ENCODE assay signal across 8 cellular contexts in genomic region chr2:96209011-96209728, GRCh38. TPM values are rescaled to one million over a fixed set of nuclear protein-coding genes. Genes with fewer than 3 reads are reported as not detected.
A peak's percentile ranks its signal among the peaks of the same experiment; 100 is the strongest.
DNase-seq lines count a peak whose midpoint lies in the region; ATAC-seq and TF ChIP-seq lines count a peak whose summit lies in the region.

No MANE protein-coding gene starts in this region.

- peaks cover 25% of the 10 kb centered on the region for H3K4me1 ChIP-seq in iPS-18a (ENCODE audit: control insufficient read depth, low read depth, low read length)

- H3K27ac ChIP-seq in iPS-18a (ENCODE audit: low read length), result peak overlapping the region; percentile 68

- intact Hi-C loops in activated CD8-positive, alpha-beta T cell treated with anti-CD3 and anti-CD28 coated beads for 36 hours (cut with micrococcal nuclease), result no loop called here

- H3K36me3 Mint-ChIP-seq in activated CD8-positive, alpha-beta T cell treated with anti-CD3 and anti-CD28 coated beads for 36 hours (ENCODE audit: low read depth), result peaks cover 30% of the 10 kb centered on the region
- H3K36me3 Mint-ChIP-seq in stimulated activated naive B cell treated with anti-CD40 and anti-IgM and Interleukin-4, amounts not matched to agents 10 μg/mL and 1 μg/mL and 100 μg/mL, for 72 hours, result peaks cover 21 to 36% of the 10 kb centered on the region in 2 donors

- H3K27me3 Mint-ChIP-seq in activated CD8-positive, alpha-beta T cell treated with anti-CD3 and anti-CD28 coated beads for 36 hours, result no peaks in the 10 kb centered on the region
- no peaks in the 10 kb centered on the region for H3K27me3 Mint-ChIP-seq in stimulated activated naive B cell treated with anti-CD40 and anti-IgM and Interleukin-4, amounts not matched to agents 10 μg/mL and 1 μg/mL and 100 μg/mL, for 72 hours

- peak overlapping the region; percentile 89 for H3K4me3 Mint-ChIP-seq in activated CD8-positive, alpha-beta T cell treated with anti-CD3 and anti-CD28 coated beads for 36 hours
- H3K4me3 Mint-ChIP-seq in stimulated activated naive B cell treated with anti-CD40 and anti-IgM and Interleukin-4, amounts not matched to agents 10 μg/mL and 1 μg/mL and 100 μg/mL, for 72 hours, result peak overlapping the region; percentile 91 to 95

- ATAC-seq in activated CD8-positive, alpha-beta T cell treated with anti-CD3 and anti-CD28 coated beads for 36 hours, result no peak
- ATAC-seq in stimulated activated naive B cell treated with anti-CD40 and anti-IgM and Interleukin-4, amounts not matched to agents 10 μg/mL and 1 μg/mL and 100 μg/mL, for 72 hours (replicated peaks), result no peak
- no peak for ATAC-seq in HG03045 (IDR thresholded peaks at IDR 0.05; ENCODE audit: unreplicated experiment)
- ATAC-seq in GM19395 (IDR thresholded peaks at IDR 0.05; ENCODE audit: unreplicated experiment), result no peak

- TF ChIP-seq CTCF in activated CD8-positive, alpha-beta T cell treated with anti-CD3 and anti-CD28 coated beads for 36 hours (IDR thresholded peaks at IDR 0.05), result no peak

- CTCF ChIA-PET in activated CD8-positive, alpha-beta T cell treated with anti-CD3 and anti-CD28 coated beads for 36 hours (lab: Charles Lee), result interaction anchor here (0.7 to 1.5 kb wide), 5 partner anchors 18 to 216 kb away, joined by 3 to 12 read pairs (median 4); partner anchors contain the start of genes CIAO1 and TMEM127

- no peaks in the 10 kb centered on the region for H3K27me3 ChIP-seq in iPS-18a (ENCODE audit: control insufficient read depth, insufficient read depth, low read length)

- no peaks in the 10 kb centered on the region for H3K9me3 ChIP-seq in iPS-18a (ENCODE audit: control insufficient read depth, low read depth, low read length)

- no peaks in the 10 kb centered on the region for H3K9me3 Mint-ChIP-seq in activated CD8-positive, alpha-beta T cell treated with anti-CD3 and anti-CD28 coated beads for 36 hours
- no peaks in the 10 kb centered on the region for H3K9me3 Mint-ChIP-seq in stimulated activated naive B cell treated with anti-CD40 and anti-IgM and Interleukin-4, amounts not matched to agents 10 μg/mL and 1 μg/mL and 100 μg/mL, for 72 hours

- peak overlapping the region; percentile 91 for H3K27ac Mint-ChIP-seq in activated CD8-positive, alpha-beta T cell treated with anti-CD3 and anti-CD28 coated beads for 36 hours
- peak overlapping the region; percentile 96 for H3K27ac Mint-ChIP-seq in stimulated activated naive B cell treated with anti-CD40 and anti-IgM and Interleukin-4, amounts not matched to agents 10 μg/mL and 1 μg/mL and 100 μg/mL, for 72 hours

- DNase-seq in NCI-H1092 treated with DMSO at 0.1 percent for 48 hours (lab: John Stamatoyannopoulos, UW) (peak; percentile 16), NCI-H1092 (lab: John Stamatoyannopoulos, UW) (no peak), NCI-H2227 treated with DMSO at 0.1 percent for 48 hours (lab: John Stamatoyannopoulos, UW) (no peak)
- no peak for DNase-seq in activated CD8-positive, alpha-beta T cell treated with anti-CD3 and anti-CD28 coated beads for 36 hours
- no peak for DNase-seq in stimulated activated naive B cell treated with anti-CD40 and anti-IgM and Interleukin-4, amounts not matched to agents 10 μg/mL and 1 μg/mL and 100 μg/mL, for 72 hours

- POLR2A ChIA-PET in activated CD8-positive, alpha-beta T cell treated with anti-CD3 and anti-CD28 coated beads for 36 hours (lab: Charles Lee), result interaction anchor here (0.6 to 2.4 kb wide), 31 partner anchors 7 to 324 kb away, joined by 3 to 13 read pairs (median 5); partner anchors contain the start of genes ASTL and CIAO1

- peaks cover 4% of the 10 kb centered on the region for H3K36me3 ChIP-seq in iPS-18a (ENCODE audit: control insufficient read depth, low read depth, low read length)

- peak overlapping the region; percentile 83 for H3K9ac ChIP-seq in iPS-18a (ENCODE audit: low read length)

- peak overlapping the region; percentile 96 for H3K4me3 ChIP-seq in iPS-18a (ENCODE audit: low read length)

- H3K4me1 Mint-ChIP-seq in activated CD8-positive, alpha-beta T cell treated with anti-CD3 and anti-CD28 coated beads for 36 hours (ENCODE audit: low read depth), result peaks cover 37% of the 10 kb centered on the region
- peaks cover 23 to 46% of the 10 kb centered on the region in 2 donors for H3K4me1 Mint-ChIP-seq in stimulated activated naive B cell treated with anti-CD40 and anti-IgM and Interleukin-4, amounts not matched to agents 10 μg/mL and 1 μg/mL and 100 μg/mL, for 72 hours

RNA-seq across cellular contexts. Expression of gene STARD7, which starts 0.5 kb away (rescaled TPM):
- 100 to 1,000 TPM; 145 to 149 TPM for total RNA-seq in activated CD8-positive, alpha-beta T cell treated with anti-CD3 and anti-CD28 coated beads for 36 hours

RNA-seq across cellular contexts. Expression of gene TMEM127, which starts 56.6 kb away (rescaled TPM):
- 10 to 100 TPM; 13.1 to 15.0 TPM for total RNA-seq in activated CD8-positive, alpha-beta T cell treated with anti-CD3 and anti-CD28 coated beads for 36 hours

RNA-seq across cellular contexts. Expression of gene CIAO1, which starts 56.9 kb away (rescaled TPM):
- total RNA-seq in activated CD8-positive, alpha-beta T cell treated with anti-CD3 and anti-CD28 coated beads for 36 hours, result 10 to 100 TPM; 72.1 to 72.3 TPM
